In genomic region chr12:15700595-15700994, GRCh38 we compare ENCODE assay signal across 8 cellular contexts.
DNase-seq lines count a peak whose midpoint lies in the region; ATAC-seq, FAIRE-seq and TF ChIP-seq lines count a peak whose summit lies in the region.

No MANE protein-coding gene starts in this region.

- H3K27ac Mint-ChIP-seq in HFFc6: peak overlapping the region; percentile 71

- H3K9me3 ChIP-seq in esophagus muscularis mucosa: no peaks in the 10 kb centered on the region

- TF ChIP-seq CTCF in HFFc6 (IDR thresholded peaks at IDR 0.05) (no peak), RWPE1 (conservative IDR thresholded peaks at IDR 0.05; ENCODE audit: low read depth) (no peak), esophagus muscularis mucosa (IDR thresholded peaks at IDR 0.05) (no peak), retinal pigment epithelial cell (conservative IDR thresholded peaks at IDR 0.05; ENCODE audit: low read depth, low read length) (no peak)

- no peak for TF ChIP-seq POLR2A in GM12892 (IDR thresholded peaks at IDR 0.05; ENCODE audit: low read depth, low read length)
- no peak for TF ChIP-seq POLR2A in esophagus muscularis mucosa (IDR thresholded peaks at IDR 0.05; ENCODE audit: low read depth)

- no peaks in the 10 kb centered on the region for H3K27me3 Mint-ChIP-seq in HFFc6 (ENCODE audit: insufficient read depth)

- H3K4me1 ChIP-seq in esophagus muscularis mucosa: peaks cover 11 to 62% (median 56%) of the 10 kb centered on the region in 4 donors

- H3K4me1 Mint-ChIP-seq in HFFc6 (ENCODE audit: low read depth): peaks cover 66% of the 10 kb centered on the region

- intact Hi-C loops in esophagus muscularis mucosa (cut with DNase I): no loop called here

- H3K27ac ChIP-seq in RWPE1 (no peak overlapping the region), esophagus muscularis mucosa (replicated peaks in 1 of 4) (peak overlapping the region; percentile 63 to 77 (median 73))

- no peaks in the 10 kb centered on the region for H3K9me3 Mint-ChIP-seq in HFFc6

- peaks cover 23% of the 10 kb centered on the region for H3K36me3 Mint-ChIP-seq in HFFc6 (ENCODE audit: low read depth)

- H3K36me3 ChIP-seq in esophagus muscularis mucosa: no peaks in the 10 kb centered on the region

- CTCF ChIA-PET in RWPE1 (lab: Yijun Ruan, JAX): no interaction called here

- no peak for TF ChIP-seq EP300 in esophagus muscularis mucosa (IDR thresholded peaks at IDR 0.05)

- 71% methylated on average over 1 of the region's 1 CpG for WGBS in esophagus muscularis mucosa

- no peaks in the 10 kb centered on the region for H3K27me3 ChIP-seq in esophagus muscularis mucosa

- H3K4me3 Mint-ChIP-seq in HFFc6: peak overlapping the region; percentile 47

- no peak for ATAC-seq in left lobe of liver

- no peak for DNase-seq in GM12892 (ENCODE audit: insufficient read length)
- peak; percentile 89 for DNase-seq in HFFc6
- peak; percentile 56 for DNase-seq in RWPE1 (ENCODE audit: low spot score)
- DNase-seq in esophagus muscularis mucosa (ENCODE audit: extremely low spot score): no peak
- peak; percentile 68 for DNase-seq in retinal pigment epithelial cell (ENCODE audit: low read depth)
- DNase-seq in stimulated activated CD8-positive, alpha-beta memory T cell treated with anti-CD3 and anti-CD28 coated beads, Interleukin-4, amount 100 ng/mL, for 48 hours: no peak
- DNase-seq in NCI-H2107 (lab: John Stamatoyannopoulos, UW): no peak
- DNase-seq in left lobe of liver (ENCODE audit: low spot score): no peak

- FAIRE-seq in GM12892 (lab: Jason Lieb, UNC): peak; percentile 87

- H3K4me3 ChIP-seq in esophagus muscularis mucosa: no peak overlapping the region
- H3K4me3 ChIP-seq in retinal pigment epithelial cell (ENCODE audit: low read length): no peak overlapping the region

- POLR2A ChIA-PET in RWPE1 (lab: Yijun Ruan, JAX; ENCODE audit: low non-redundant PET): no interaction called here

Comparison
In these comparisons a context has a peak if more than half of its experiments do, and no peak if none do; other contexts are left out.
1. DNase-seq: peak in HFFc6 (single experiment), RWPE1 (single experiment) and retinal pigment epithelial cell (single experiment); none in GM12892 (single experiment), esophagus muscularis mucosa (single experiment), stimulated activated CD8-positive, alpha-beta memory T cell treated with anti-CD3 and anti-CD28 coated beads, Interleukin-4, amount 100 ng/mL, for 48 hours (single experiment), NCI-H2107 (single experiment) and left lobe of liver (single experiment).